Comparison of ENCODE assay signal across 8 cellular contexts in the genomic region with DNA sequence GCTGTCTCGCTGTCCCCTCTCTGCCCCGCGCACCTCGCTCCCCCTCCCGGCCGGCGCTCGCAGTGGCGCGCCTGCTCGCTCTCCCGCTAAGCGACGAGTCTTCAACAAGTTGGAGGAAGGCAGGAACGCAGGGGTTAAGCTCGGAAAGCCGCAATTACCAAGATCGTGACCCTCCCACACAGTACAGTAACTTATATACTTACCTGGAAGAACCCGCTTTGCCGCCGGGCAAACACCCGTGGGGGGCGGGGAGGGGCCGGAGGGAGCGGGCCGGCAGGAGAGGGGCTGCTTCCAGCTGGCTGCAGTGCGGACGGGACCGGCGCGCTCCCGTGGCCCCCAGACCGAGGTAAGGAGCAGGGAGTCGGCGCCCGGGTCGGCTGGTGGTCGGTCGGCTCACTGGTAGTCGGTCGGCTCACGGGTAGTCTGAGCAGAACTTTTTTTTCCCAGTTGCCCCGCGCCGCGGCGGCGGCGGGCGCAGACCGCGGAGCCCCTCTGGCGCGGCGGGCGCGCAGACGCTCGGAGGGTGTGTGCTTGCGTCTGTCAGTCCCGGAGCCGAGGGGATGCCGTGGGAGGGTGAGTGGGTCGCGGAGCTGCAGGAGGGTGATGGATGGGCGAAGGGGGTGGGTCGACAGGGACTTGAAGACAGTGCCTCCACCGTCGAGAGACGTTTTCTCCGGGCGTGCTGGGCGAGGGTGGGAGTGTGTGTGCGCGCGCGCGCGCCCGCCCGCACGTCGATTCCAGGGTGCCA.
DNase-seq lines count a peak whose midpoint lies in the region; ATAC-seq and TF ChIP-seq lines count a peak whose summit lies in the region.

No MANE protein-coding gene starts in this region.

- H2BK12ac ChIP-seq in trophoblast cell (ENCODE audit: low read length): no peak overlapping the region

- no peak overlapping the region for H3K23ac ChIP-seq in trophoblast cell (ENCODE audit: low read length)

- no peak overlapping the region for H3K14ac ChIP-seq in trophoblast cell (ENCODE audit: low read length)

- H3K4me3 ChIP-seq in trophoblast cell (ENCODE audit: low read depth, low read length): peak overlapping the region; percentile 71

- no peak overlapping the region for H3K18ac ChIP-seq in trophoblast cell (ENCODE audit: low read length)

- H3K9me3 ChIP-seq in trophoblast cell (ENCODE audit: insufficient read depth, low read depth, low read length): peaks cover 5% of the 10 kb centered on the region

- no peak overlapping the region for H3K27ac ChIP-seq in foreskin keratinocyte
- H3K27ac ChIP-seq in trophoblast cell (ENCODE audit: low read depth, low read length): no peak overlapping the region

- no peak overlapping the region for H2BK120ac ChIP-seq in trophoblast cell (ENCODE audit: insufficient read depth, low read length, poor library complexity)

- peak overlapping the region; percentile 99 for H3K4me2 ChIP-seq in trophoblast cell (ENCODE audit: low read length)

- H3K79me2 ChIP-seq in trophoblast cell (ENCODE audit: control insufficient read depth, insufficient read depth, low read length, poor library complexity): no peaks in the 10 kb centered on the region

- DNase-seq in activated CD8-positive, alpha-beta memory T cell treated with anti-CD3 and anti-CD28 coated beads for 24 hours: peak; percentile 71
- DNase-seq in activated CD8-positive, alpha-beta memory T cell treated with anti-CD3 and anti-CD28 coated beads, Interleukin-2, amount 50 U/mL, for 4 hours: no peak
- DNase-seq in M059J (ENCODE audit: low read depth): peak; percentile 66
- DNase-seq in activated CD8-positive, alpha-beta memory T cell treated with anti-CD3 and anti-CD28 coated beads for 48 hours (ENCODE audit: low read depth in 2 of 3, low spot score in 2 of 3): peak in 2 of 3 experiments; percentile 24 to 39
- peak in 1 of 2 donors; percentile 35 for DNase-seq in foreskin keratinocyte
- DNase-seq in trophoblast cell: peak in 1 of 2 donors; percentile 50
- no peak for DNase-seq in COLO829 (ENCODE audit: low spot score)

- no peak overlapping the region for H3K4ac ChIP-seq in trophoblast cell (ENCODE audit: low read depth, low read length)

- ATAC-seq in foreskin keratinocyte: peak; percentile 68
- ATAC-seq in HG02852 (IDR thresholded peaks at IDR 0.05; ENCODE audit: unreplicated experiment): no peak

- H3K4me1 ChIP-seq in foreskin keratinocyte: no peaks in the 10 kb centered on the region
- H3K4me1 ChIP-seq in trophoblast cell (ENCODE audit: control insufficient read depth in 1 of 2, insufficient read depth in 2 of 2, low read length in 2 of 2): peaks cover 10 to 22% of the 10 kb centered on the region in 2 experiments

- WGBS in trophoblast cell (ENCODE audit: extremely low coverage, insufficient coverage, insufficient read length): no CpG with 5 or more reads among the region's 83 CpGs

- H4K91ac ChIP-seq in trophoblast cell (ENCODE audit: low read depth, low read length): no peak overlapping the region

- no peaks in the 10 kb centered on the region for H3K36me3 ChIP-seq in trophoblast cell (ENCODE audit: control insufficient read depth in 1 of 2, insufficient read depth in 2 of 2, low read length in 2 of 2)

- H2BK5ac ChIP-seq in trophoblast cell (ENCODE audit: low read depth, low read length, poor library complexity): no peak overlapping the region

- no peak overlapping the region for H4K8ac ChIP-seq in trophoblast cell (ENCODE audit: low read depth, low read length)

- no peak overlapping the region for H2AFZ ChIP-seq in trophoblast cell (ENCODE audit: insufficient read depth, low read length, poor library complexity)

- H3K27me3 ChIP-seq in foreskin keratinocyte (peaks cover 99% of the 10 kb centered on the region), trophoblast cell (ENCODE audit: insufficient read depth, low read length) (peaks cover 96% of the 10 kb centered on the region)

- no peak overlapping the region for H4K12ac ChIP-seq in trophoblast cell (ENCODE audit: low read depth, low read length)

- H2AK5ac ChIP-seq in trophoblast cell (ENCODE audit: low read length): no peak overlapping the region

- H3K9ac ChIP-seq in trophoblast cell (ENCODE audit: low read length): no peak overlapping the region

- peak; percentile 48 for TF ChIP-seq CTCF in foreskin keratinocyte (conservative IDR thresholded peaks at IDR 0.05)

- no peaks in the 10 kb centered on the region for H3K79me1 ChIP-seq in trophoblast cell (ENCODE audit: low read length)

Comparison
In these comparisons a context has a peak if more than half of its experiments do, and no peak if none do; other contexts are left out.
1. DNase-seq: peak in activated CD8-positive, alpha-beta memory T cell treated with anti-CD3 and anti-CD28 coated beads for 24 hours (single experiment), M059J (single experiment) and activated CD8-positive, alpha-beta memory T cell treated with anti-CD3 and anti-CD28 coated beads for 48 hours (2 of 3); none in activated CD8-positive, alpha-beta memory T cell treated with anti-CD3 and anti-CD28 coated beads, Interleukin-2, amount 50 U/mL, for 4 hours (single experiment) and COLO829 (single experiment).